In the genomic region with DNA sequence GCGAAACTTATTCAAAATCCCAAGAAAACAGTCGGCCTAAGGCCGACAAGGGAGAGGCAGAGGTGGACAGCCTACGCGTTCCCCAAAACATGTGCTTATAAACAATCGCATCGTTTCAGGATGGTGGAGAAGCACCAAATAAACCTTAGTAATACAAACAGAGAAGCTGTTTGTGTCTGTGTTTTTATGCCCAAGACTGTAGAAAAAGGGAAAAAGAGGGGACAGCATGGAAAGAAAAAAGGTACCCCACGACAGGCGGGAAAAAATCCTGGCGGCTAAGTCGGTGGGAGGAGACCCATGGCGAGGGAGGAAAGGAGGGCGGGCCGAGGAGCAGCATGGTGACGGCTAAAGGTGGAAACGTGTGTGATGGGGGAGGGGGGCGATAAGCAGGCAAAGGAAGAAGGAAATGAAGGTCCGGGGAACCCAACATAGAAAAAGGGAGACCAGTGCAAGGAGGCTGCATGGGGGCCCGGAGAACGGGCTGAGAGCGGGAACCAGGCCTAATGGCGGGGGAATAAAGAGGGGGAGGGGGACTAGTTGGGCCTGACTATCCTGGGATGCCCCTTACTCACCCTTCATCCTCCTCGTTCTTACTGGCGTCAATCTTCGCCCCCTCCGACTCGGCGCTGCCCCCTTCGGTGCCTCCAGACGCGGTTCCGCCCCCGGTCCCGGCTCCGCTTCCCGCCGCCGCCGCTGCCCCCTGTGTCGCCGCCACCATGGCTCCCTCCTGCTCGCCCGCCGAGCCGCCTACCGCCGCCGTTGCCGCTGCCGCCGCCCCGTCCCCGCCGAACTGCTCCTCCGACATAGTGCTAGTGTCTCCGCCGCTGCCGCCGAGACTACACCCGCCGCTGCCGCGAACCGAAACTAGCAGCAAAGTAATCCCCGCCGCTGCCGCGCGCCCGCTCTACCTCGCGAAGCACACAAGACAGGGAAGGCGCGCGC, we compare ENCODE assay signal across 8 cellular contexts.
DNase-seq lines count a peak whose midpoint lies in the region; ATAC-seq lines count a peak whose summit lies in the region.

No MANE protein-coding gene starts in this region.

- H3K36me3 ChIP-seq in ACC112 (ENCODE audit: insufficient read depth, low read length) = peaks cover 36% of the 10 kb centered on the region

- peak; percentile 10 for ATAC-seq in GM18861 (IDR thresholded peaks at IDR 0.05; ENCODE audit: unreplicated experiment)
- ATAC-seq in HG03103 (IDR thresholded peaks at IDR 0.05; ENCODE audit: low read depth, unreplicated experiment) = peak; percentile 7
- ATAC-seq in activated CD4-positive, CD25-positive, alpha-beta regulatory T cell treated with anti-CD3 and anti-CD28 coated beads, Interleukin-2, amount 50 U/mL, for 24 hours = peak; percentile 12 to 21

- H2AFZ ChIP-seq in ACC112 (ENCODE audit: low read length, unreplicated experiment) = peak overlapping the region; percentile 20

- peaks cover 38% of the 10 kb centered on the region for H3K4me1 ChIP-seq in ACC112 (ENCODE audit: control insufficient read depth, insufficient read depth, low read length, unreplicated experiment)

- H3K27me3 ChIP-seq in ACC112 (ENCODE audit: insufficient read depth, low read length) (no peaks in the 10 kb centered on the region), layer of hippocampus (ENCODE audit: control insufficient read depth, insufficient read depth, low read length) (no peaks in the 10 kb centered on the region)

- peak overlapping the region; percentile 87 for H3K4me3 ChIP-seq in ACC112 (ENCODE audit: low read depth, low read length)

- DNase-seq in NCI-H2196 treated with DMSO at 0.1 percent for 48 hours (lab: John Stamatoyannopoulos, UW; ENCODE audit: unreplicated experiment) (peak; percentile 40), cerebellar cortex (ENCODE audit: low spot score) (peak; percentile 79)
- DNase-seq in stimulated activated CD4-positive, alpha-beta T cell treated with anti-CD3 and anti-CD28 coated beads, Interleukin-1b, Interleukin-23, amount 100 ng/mL, for 24 hours (ENCODE audit: low read depth in 4 of 4, low spot score in 1 of 4) = peak; percentile 33 to 78 (median 58)

- H3K27ac ChIP-seq in ACC112 (ENCODE audit: low read depth, low read length) (peak overlapping the region; percentile 96), layer of hippocampus (ENCODE audit: low read depth, low read length) (peak overlapping the region; percentile 97)

- peaks cover 89% of the 10 kb centered on the region for H3K79me2 ChIP-seq in ACC112 (ENCODE audit: control insufficient read depth, insufficient read depth, low read length, unreplicated experiment)

Comparison
In these comparisons a context has a peak if more than half of its experiments do, and no peak if none do; other contexts are left out.
1. Peak in every context shown above with its lines: DNase-seq, ATAC-seq, H3K4me3 ChIP-seq and H3K27ac ChIP-seq.